In genomic region chr2:27086090-27086721, GRCh38 we compare ENCODE assay signal across 1 cellular context.
TF ChIP-seq lines count a peak whose summit lies in the region.

No MANE protein-coding gene starts in this region.

TF ChIP-seq in GM12878, 131 proteins besides CTCF, POLR2A, EP300 and RAD21 (continued from another document):
- TF ChIP-seq RELB (IDR thresholded peaks at IDR 0.05; ENCODE audit: low read depth) (no peak), SMC3 (IDR thresholded peaks at IDR 0.05; ENCODE audit: borderline replicate concordance, low read length) (peak; percentile 52), STAT3 (IDR thresholded peaks at IDR 0.05; ENCODE audit: low read depth, low read length) (no peak), EZH2 (IDR thresholded peaks at IDR 0.05; ENCODE audit: borderline replicate concordance, control insufficient read depth, low read depth, low read length) (no peak), SIN3A (IDR thresholded peaks at IDR 0.05; ENCODE audit: low read depth, low read length) (peak; percentile 70; the same call in 1 of the 2 replicates), NKRF (conservative IDR thresholded peaks at IDR 0.05) (peak; percentile 57), RFX5 (IDR thresholded peaks at IDR 0.05; ENCODE audit: low read depth, low read length) (peak; percentile 16; the same call in 1 of the 2 replicates), SMARCA5 (IDR thresholded peaks at IDR 0.05) (peak; percentile 95), CHD1 (IDR thresholded peaks at IDR 0.05; ENCODE audit: low read depth, low read length) (0 out of 2 replicates have a peak, but pooled peaks have one; percentile 71)
